In genomic region chr4:87392183-87392582, GRCh38 we compare ENCODE assay signal across 1 cellular context.
TF ChIP-seq lines count a peak whose summit lies in the region.

No MANE protein-coding gene starts in this region.

TF ChIP-seq in GM23338, 12 proteins besides CTCF, POLR2A, EP300 and RAD21 (continued from another document):
- TF ChIP-seq, protein P1, sequence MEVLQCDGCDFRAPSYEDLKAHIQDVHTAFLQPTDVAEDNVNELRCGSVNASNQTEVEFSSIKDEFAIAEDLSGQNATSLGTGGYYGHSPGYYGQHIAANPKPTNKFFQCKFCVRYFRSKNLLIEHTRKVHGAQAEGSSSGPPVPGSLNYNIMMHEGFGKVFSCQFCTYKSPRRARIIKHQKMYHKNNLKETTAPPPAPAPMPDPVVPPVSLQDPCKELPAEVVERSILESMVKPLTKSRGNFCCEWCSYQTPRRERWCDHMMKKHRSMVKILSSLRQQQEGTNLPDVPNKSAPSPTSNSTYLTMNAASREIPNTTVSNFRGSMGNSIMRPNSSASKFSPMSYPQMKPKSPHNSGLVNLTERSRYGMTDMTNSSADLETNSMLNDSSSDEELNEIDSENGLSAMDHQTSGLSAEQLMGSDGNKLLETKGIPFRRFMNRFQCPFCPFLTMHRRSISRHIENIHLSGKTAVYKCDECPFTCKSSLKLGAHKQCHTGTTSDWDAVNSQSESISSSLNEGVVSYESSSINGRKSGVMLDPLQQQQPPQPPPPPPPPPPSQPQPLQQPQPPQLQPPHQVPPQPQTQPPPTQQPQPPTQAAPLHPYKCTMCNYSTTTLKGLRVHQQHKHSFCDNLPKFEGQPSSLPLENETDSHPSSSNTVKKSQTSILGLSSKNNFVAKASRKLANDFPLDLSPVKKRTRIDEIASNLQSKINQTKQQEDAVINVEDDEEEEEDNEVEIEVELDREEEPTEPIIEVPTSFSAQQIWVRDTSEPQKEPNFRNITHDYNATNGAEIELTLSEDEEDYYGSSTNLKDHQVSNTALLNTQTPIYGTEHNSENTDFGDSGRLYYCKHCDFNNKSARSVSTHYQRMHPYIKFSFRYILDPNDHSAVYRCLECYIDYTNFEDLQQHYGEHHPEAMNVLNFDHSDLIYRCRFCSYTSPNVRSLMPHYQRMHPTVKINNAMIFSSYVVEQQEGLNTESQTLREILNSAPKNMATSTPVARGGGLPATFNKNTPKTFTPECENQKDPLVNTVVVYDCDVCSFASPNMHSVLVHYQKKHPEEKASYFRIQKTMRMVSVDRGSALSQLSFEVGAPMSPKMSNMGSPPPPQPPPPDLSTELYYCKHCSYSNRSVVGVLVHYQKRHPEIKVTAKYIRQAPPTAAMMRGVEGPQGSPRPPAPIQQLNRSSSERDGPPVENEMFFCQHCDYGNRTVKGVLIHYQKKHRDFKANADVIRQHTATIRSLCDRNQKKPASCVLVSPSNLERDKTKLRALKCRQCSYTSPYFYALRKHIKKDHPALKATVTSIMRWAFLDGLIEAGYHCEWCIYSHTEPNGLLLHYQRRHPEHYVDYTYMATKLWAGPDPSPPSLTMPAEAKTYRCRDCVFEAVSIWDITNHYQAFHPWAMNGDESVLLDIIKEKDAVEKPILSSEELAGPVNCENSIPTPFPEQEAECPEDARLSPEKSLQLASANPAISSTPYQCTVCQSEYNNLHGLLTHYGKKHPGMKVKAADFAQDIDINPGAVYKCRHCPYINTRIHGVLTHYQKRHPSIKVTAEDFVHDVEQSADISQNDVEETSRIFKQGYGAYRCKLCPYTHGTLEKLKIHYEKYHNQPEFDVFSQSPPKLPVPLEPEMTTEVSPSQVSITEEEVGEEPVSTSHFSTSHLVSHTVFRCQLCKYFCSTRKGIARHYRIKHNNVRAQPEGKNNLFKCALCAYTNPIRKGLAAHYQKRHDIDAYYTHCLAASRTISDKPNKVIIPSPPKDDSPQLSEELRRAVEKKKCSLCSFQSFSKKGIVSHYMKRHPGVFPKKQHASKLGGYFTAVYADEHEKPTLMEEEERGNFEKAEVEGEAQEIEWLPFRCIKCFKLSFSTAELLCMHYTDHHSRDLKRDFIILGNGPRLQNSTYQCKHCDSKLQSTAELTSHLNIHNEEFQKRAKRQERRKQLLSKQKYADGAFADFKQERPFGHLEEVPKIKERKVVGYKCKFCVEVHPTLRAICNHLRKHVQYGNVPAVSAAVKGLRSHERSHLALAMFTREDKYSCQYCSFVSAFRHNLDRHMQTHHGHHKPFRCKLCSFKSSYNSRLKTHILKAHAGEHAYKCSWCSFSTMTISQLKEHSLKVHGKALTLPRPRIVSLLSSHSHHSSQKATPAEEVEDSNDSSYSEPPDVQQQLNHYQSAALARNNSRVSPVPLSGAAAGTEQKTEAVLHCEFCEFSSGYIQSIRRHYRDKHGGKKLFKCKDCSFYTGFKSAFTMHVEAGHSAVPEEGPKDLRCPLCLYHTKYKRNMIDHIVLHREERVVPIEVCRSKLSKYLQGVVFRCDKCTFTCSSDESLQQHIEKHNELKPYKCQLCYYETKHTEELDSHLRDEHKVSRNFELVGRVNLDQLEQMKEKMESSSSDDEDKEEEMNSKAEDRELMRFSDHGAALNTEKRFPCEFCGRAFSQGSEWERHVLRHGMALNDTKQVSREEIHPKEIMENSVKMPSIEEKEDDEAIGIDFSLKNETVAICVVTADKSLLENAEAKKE (CRISPR knock-in tag; IDR thresholded peaks at IDR 0.05): no peak
